Comparison of ENCODE assay signal across 19 cellular contexts in the genomic region with DNA sequence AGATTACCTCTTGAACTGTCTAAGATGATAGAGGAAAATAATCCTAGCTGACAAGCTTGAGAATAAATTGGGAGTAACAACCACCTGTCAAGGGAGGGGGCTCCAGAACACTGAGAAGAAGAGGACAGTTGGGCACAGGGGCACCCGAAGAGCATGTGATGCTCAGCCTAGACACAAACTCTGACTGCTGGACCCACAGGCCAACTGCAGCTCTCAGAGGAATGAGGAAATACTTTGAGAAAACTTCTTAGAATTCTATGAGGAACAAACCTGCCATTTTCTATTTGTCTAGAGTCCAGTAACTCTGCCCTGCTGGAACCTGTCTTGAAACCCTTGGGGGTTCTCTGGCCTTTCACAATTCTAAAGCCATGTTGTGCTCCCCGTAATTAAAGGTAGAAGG.
DNase-seq lines count a peak whose midpoint lies in the region; ATAC-seq and TF ChIP-seq lines count a peak whose summit lies in the region.
"Had no signal": no experiment of that assay in that cellular context is flagged by ENCODE, and none has a peak within 500 bp of the region (broad histone marks: within the 10 kb centered on the region; RNA-seq: fewer than 3 reads in every experiment).

No MANE protein-coding gene starts in this region.

- 52% methylated on average over 2 of the region's 2 CpGs for WGBS in SK-N-SH (ENCODE audit: low lambda C conversion rate)

- H3K4me1 ChIP-seq in SK-N-SH (ENCODE audit: control insufficient read depth in 1 of 2, insufficient read depth in 2 of 2, low read depth in 1 of 2, low read length in 1 of 2) (peaks cover 3 to 9% of the 10 kb centered on the region in 2 experiments; a peak in 2 of 4 replicates), RWPE2 (ENCODE audit: insufficient read depth, poor library complexity, severe bottlenecking) (no peaks in the 10 kb centered on the region)

- H3F3A ChIP-seq in SK-N-SH (replicated peaks; ENCODE audit: insufficient read depth) = peaks cover 23% of the 10 kb centered on the region

- H3K9me2 ChIP-seq in SK-N-SH = no peaks in the 10 kb centered on the region

- H3K9me3 ChIP-seq in SK-N-SH (no peaks in the 10 kb centered on the region; the same call in 1 of the 2 replicates), RWPE2 (ENCODE audit: severe bottlenecking) (no peaks in the 10 kb centered on the region)

- H3K27ac ChIP-seq in SK-N-SH (ENCODE audit: low read depth in 2 of 2, low read length in 1 of 2) (peak overlapping the region; percentile 95 to 97; a peak in 3 of 4 replicates), RWPE2 (ENCODE audit: poor library complexity, severe bottlenecking) (peak overlapping the region; percentile 72), skin epidermis (peak overlapping the region in 13 of 21 experiments; percentile 9 to 86 (median 56))
- H3K27ac ChIP-seq: PC-9 had no signal

- H3K4me3 ChIP-seq in SK-N-SH (ENCODE audit: low read depth in 2 of 2, low read length in 1 of 2) (no peak overlapping the region), RWPE2 (ENCODE audit: severe bottlenecking) (no peak overlapping the region), skin epidermis (no peak overlapping the region)
- H3K4me3 ChIP-seq: PC-9 had no signal

- TF ChIP-seq RAD21 in SK-N-SH (IDR thresholded peaks at IDR 0.05; ENCODE audit: low read length) = no peak

- DNase-seq in SK-N-SH (no peak), RWPE2 (ENCODE audit: low spot score) (no peak), fibroblast of peridontal ligament (ENCODE audit: extremely low read depth) (peak; percentile 29), NCI-H1048 (lab: John Stamatoyannopoulos, UW) (no peak)
- DNase-seq: 8988T; Calu3; CD4-positive, CD25-positive, alpha-beta regulatory T cell; DMS79; GDM1; GOT3; KBM-7; NCI-H1930; NCI-H526; NK-92 treated with Interleukin-12 subunit alpha and Interleukin-12 subunit beta, amount 100 ng/mL, for 24 hours; PC-9 had no signal

- peak overlapping the region; percentile 57 for H3K9ac ChIP-seq in SK-N-SH

- POLR2A ChIA-PET in SK-N-SH (lab: Yijun Ruan, JAX) = no interaction called here

- H3K27me3 ChIP-seq in SK-N-SH (ENCODE audit: insufficient read depth) (no peaks in the 10 kb centered on the region), RWPE2 (ENCODE audit: insufficient read depth, poor library complexity, severe bottlenecking) (no peaks in the 10 kb centered on the region)

- ATAC-seq in SK-N-SH treated with all-trans-retinoic acid at 6 μM for 48 hours (no peak; the same call in 1 of the 3 replicates), RWPE2 (ENCODE audit: low read depth) (no peak), GM18868 (IDR thresholded peaks at IDR 0.05; ENCODE audit: unreplicated experiment) (no peak), GM21367 (IDR thresholded peaks at IDR 0.05; ENCODE audit: unreplicated experiment) (no peak)

- no peaks in the 10 kb centered on the region for H3K36me3 ChIP-seq in SK-N-SH (replicated peaks in 1 of 2; ENCODE audit: control insufficient read depth in 1 of 2, insufficient read depth in 2 of 2, low read length in 1 of 2)
- H3K36me3 ChIP-seq in RWPE2 (ENCODE audit: low read depth) = no peaks in the 10 kb centered on the region

- H4K20me1 ChIP-seq in SK-N-SH (ENCODE audit: insufficient read depth) = no peaks in the 10 kb centered on the region

- H2AFZ ChIP-seq in SK-N-SH (ENCODE audit: low read depth) = peak overlapping the region; percentile 89
- H2AFZ ChIP-seq: PC-9 had no signal

- TF ChIP-seq CTCF in SK-N-SH (IDR thresholded peaks at IDR 0.05) (no peak), RWPE2 (IDR thresholded peaks at IDR 0.05; ENCODE audit: poor library complexity, severe bottlenecking) (no peak)

- H3K79me2 ChIP-seq in SK-N-SH (ENCODE audit: insufficient read depth) = no peaks in the 10 kb centered on the region

- H3K4me2 ChIP-seq in SK-N-SH = peak overlapping the region; percentile 69
- H3K4me2 ChIP-seq: PC-9 had no signal

- no peak for TF ChIP-seq EP300 in SK-N-SH (IDR thresholded peaks at IDR 0.05; ENCODE audit: borderline replicate concordance in 1 of 2, low read depth in 1 of 2, low read length in 1 of 2)

- CTCF ChIA-PET in SK-N-SH (lab: Yijun Ruan, JAX) = no interaction called here

TF ChIP-seq in SK-N-SH, 30 proteins besides CTCF, POLR2A, EP300 and RAD21:
- TF ChIP-seq, protein P1, sequence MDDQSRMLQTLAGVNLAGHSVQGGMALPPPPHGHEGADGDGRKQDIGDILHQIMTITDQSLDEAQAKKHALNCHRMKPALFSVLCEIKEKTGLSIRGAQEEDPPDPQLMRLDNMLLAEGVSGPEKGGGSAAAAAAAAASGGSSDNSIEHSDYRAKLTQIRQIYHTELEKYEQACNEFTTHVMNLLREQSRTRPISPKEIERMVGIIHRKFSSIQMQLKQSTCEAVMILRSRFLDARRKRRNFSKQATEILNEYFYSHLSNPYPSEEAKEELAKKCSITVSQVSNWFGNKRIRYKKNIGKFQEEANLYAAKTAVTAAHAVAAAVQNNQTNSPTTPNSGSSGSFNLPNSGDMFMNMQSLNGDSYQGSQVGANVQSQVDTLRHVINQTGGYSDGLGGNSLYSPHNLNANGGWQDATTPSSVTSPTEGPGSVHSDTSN (IDR thresholded peaks at IDR 0.05) = 0 out of 2 replicates have a peak, but pooled peaks have one; percentile 11
- TF ChIP-seq, protein P2, sequence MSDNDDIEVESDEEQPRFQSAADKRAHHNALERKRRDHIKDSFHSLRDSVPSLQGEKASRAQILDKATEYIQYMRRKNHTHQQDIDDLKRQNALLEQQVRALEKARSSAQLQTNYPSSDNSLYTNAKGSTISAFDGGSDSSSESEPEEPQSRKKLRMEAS (IDR thresholded peaks at IDR 0.05; ENCODE audit: low read depth) = 0 out of 2 replicates have a peak, but pooled peaks have one; percentile 33
- TF ChIP-seq, protein P3, sequence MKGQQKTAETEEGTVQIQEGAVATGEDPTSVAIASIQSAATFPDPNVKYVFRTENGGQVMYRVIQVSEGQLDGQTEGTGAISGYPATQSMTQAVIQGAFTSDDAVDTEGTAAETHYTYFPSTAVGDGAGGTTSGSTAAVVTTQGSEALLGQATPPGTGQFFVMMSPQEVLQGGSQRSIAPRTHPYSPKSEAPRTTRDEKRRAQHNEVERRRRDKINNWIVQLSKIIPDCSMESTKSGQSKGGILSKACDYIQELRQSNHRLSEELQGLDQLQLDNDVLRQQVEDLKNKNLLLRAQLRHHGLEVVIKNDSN (IDR thresholded peaks at IDR 0.05; ENCODE audit: borderline replicate concordance, low read depth) = no peak

TF ChIP-seq in SK-N-SH treated with all-trans-retinoic acid at 6 μM for 48 hours, 23 proteins besides CTCF, POLR2A, EP300 and RAD21 (continues in another document):
- TF ChIP-seq OSR1 (CRISPR knock-in tag; IDR thresholded peaks at IDR 0.05) (no peak), CSDC2 (CRISPR knock-in tag; IDR thresholded peaks at IDR 0.05) (no peak), ZC3H10 (CRISPR knock-in tag; IDR thresholded peaks at IDR 0.05) (no peak), PPARA (CRISPR knock-in tag; IDR thresholded peaks at IDR 0.05; ENCODE audit: borderline replicate concordance) (no peak), ZNF565 (CRISPR knock-in tag; conservative IDR thresholded peaks at IDR 0.05; ENCODE audit: low read depth) (no peak), GLIS3 (CRISPR knock-in tag; IDR thresholded peaks at IDR 0.05) (no peak), ZNF8 (CRISPR knock-in tag; IDR thresholded peaks at IDR 0.05) (no peak), BACH2 (CRISPR knock-in tag; IDR thresholded peaks at IDR 0.05; ENCODE audit: borderline replicate concordance) (no peak), ISL1 (CRISPR knock-in tag; IDR thresholded peaks at IDR 0.05) (no peak)
- TF ChIP-seq, protein P4, sequence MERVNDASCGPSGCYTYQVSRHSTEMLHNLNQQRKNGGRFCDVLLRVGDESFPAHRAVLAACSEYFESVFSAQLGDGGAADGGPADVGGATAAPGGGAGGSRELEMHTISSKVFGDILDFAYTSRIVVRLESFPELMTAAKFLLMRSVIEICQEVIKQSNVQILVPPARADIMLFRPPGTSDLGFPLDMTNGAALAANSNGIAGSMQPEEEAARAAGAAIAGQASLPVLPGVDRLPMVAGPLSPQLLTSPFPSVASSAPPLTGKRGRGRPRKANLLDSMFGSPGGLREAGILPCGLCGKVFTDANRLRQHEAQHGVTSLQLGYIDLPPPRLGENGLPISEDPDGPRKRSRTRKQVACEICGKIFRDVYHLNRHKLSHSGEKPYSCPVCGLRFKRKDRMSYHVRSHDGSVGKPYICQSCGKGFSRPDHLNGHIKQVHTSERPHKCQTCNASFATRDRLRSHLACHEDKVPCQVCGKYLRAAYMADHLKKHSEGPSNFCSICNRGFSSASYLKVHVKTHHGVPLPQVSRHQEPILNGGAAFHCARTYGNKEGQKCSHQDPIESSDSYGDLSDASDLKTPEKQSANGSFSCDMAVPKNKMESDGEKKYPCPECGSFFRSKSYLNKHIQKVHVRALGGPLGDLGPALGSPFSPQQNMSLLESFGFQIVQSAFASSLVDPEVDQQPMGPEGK (CRISPR knock-in tag; IDR thresholded peaks at IDR 0.05; ENCODE audit: borderline replicate concordance) = no peak
- TF ChIP-seq, protein P5, sequence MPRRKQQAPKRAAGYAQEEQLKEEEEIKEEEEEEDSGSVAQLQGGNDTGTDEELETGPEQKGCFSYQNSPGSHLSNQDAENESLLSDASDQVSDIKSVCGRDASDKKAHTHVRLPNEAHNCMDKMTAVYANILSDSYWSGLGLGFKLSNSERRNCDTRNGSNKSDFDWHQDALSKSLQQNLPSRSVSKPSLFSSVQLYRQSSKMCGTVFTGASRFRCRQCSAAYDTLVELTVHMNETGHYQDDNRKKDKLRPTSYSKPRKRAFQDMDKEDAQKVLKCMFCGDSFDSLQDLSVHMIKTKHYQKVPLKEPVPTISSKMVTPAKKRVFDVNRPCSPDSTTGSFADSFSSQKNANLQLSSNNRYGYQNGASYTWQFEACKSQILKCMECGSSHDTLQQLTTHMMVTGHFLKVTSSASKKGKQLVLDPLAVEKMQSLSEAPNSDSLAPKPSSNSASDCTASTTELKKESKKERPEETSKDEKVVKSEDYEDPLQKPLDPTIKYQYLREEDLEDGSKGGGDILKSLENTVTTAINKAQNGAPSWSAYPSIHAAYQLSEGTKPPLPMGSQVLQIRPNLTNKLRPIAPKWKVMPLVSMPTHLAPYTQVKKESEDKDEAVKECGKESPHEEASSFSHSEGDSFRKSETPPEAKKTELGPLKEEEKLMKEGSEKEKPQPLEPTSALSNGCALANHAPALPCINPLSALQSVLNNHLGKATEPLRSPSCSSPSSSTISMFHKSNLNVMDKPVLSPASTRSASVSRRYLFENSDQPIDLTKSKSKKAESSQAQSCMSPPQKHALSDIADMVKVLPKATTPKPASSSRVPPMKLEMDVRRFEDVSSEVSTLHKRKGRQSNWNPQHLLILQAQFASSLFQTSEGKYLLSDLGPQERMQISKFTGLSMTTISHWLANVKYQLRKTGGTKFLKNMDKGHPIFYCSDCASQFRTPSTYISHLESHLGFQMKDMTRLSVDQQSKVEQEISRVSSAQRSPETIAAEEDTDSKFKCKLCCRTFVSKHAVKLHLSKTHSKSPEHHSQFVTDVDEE (CRISPR knock-in tag; IDR thresholded peaks at IDR 0.05) = no peak
